Comparison of ENCODE assay signal across 8 cellular contexts in the genomic region with DNA sequence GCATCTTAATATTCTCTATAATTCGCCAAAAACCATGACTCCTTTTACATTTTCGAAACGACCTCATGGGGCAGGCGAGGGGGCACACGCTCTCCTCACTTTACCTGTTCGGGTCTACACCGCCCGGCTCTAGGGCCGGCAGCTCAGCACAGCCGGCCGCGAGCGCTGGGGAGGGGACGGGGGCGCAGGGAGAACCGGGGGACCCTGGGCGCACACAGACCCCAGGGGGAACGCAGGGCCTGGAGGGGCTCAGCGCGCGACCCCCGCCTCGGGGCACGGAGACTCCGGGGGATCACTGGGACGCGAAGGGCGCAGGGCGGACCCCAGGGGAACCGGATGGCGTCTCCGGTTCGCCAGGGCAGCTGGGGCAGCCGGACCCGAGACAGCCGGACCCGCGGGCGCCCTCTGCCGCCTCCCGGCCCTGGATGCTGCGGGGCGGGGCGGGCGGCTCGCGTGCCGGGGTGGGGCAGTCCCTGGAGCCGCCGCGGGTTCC. TPM values are rescaled to one million over a fixed set of nuclear protein-coding genes. Genes with fewer than 3 reads are reported as not detected.
A peak's percentile ranks its signal among the peaks of the same experiment; 100 is the strongest.
DNase-seq lines count a peak whose midpoint lies in the region; ATAC-seq, FAIRE-seq and TF ChIP-seq lines count a peak whose summit lies in the region.

A gene (plus strand): TSS at position 482 of the 493 bp plus-strand sequence. CDS start 22,189 bp downstream, outside the sequence.

- CTCF ChIA-PET in endothelial cell of umbilical vein (lab: Charles Lee): interaction anchor here (0.7 to 2.3 kb wide), 22 partner anchors 9 to 133 kb away, joined by 3 to 17 read pairs (median 4); a partner anchor contains a TSS

- peak within 1 kb of the TSS; percentile 71 for H3K4me3 Mint-ChIP-seq in GM23338

- intact Hi-C loops in endothelial cell of umbilical vein (cut with micrococcal nuclease) (loop anchor here (5.0 kb wide), 1 partner anchor 134 kb away; no protein-coding TSS in a partner anchor), transverse colon (cut with DNase I; ENCODE audit: low total_unique reads) (no loop called here)

- peak within 1 kb of the TSS; percentile 91 for H2AFZ ChIP-seq in GM23338
- H2AFZ ChIP-seq in endothelial cell of umbilical vein (ENCODE audit: low read depth, low read length): peak within 1 kb of the TSS; percentile 83

- H3K36me3 Mint-ChIP-seq in GM23338 (ENCODE audit: low read depth): no peaks in the 10 kb centered on the region

- no TSS peak for BruUV-seq in endothelial cell of umbilical vein (replicated peaks; lab: Mats Ljungman, UMichigan)

- in situ Hi-C loops in transverse colon (cut with MboI; ENCODE audit: low pct_ligation_motif_present in 1 of 4, low pct_unique_long_range_greater_than_20kb in 1 of 4, low sequenced_read_pairs in 3 of 4): no loop called here

- H3K9me1 ChIP-seq in endothelial cell of umbilical vein (replicated peaks; ENCODE audit: control insufficient read depth, extremely low read depth, insufficient read depth, low read length): no peaks in the 10 kb centered on the region

- peak; percentile 67 for DNase-seq in NCI-H1436 (lab: John Stamatoyannopoulos, UW)
- DNase-seq in NCI-H1436 treated with DMSO at 0.1 percent for 48 hours (lab: John Stamatoyannopoulos, UW): no peak
- peak; percentile 80 for DNase-seq in GM23338 (ENCODE audit: low spot score)
- peak; percentile 88 for DNase-seq in LoVo (ENCODE audit: low spot score)
- peak; percentile 71 for DNase-seq in WERI-Rb-1
- DNase-seq in endothelial cell of umbilical vein (ENCODE audit: low read depth, low spot score): peak; percentile 52
- peak; percentile 18 for DNase-seq in midbrain (lab: John Stamatoyannopoulos, UW)
- peak; percentile 72 for DNase-seq in transverse colon

- TF ChIP-seq CTCF in GM23338 (conservative IDR thresholded peaks at IDR 0.05; ENCODE audit: low read depth in 2 of 2) (peak; percentile 19 to 65; a peak in 3 of 4 replicates), WERI-Rb-1 (IDR thresholded peaks at IDR 0.05; ENCODE audit: low read depth, low read length) (peak; percentile 71), endothelial cell of umbilical vein (IDR thresholded peaks at IDR 0.05; ENCODE audit: extremely low read depth in 1 of 2, insufficient read depth in 1 of 2, low read depth in 1 of 2, low read length in 2 of 2) (peak; percentile 41 to 59), transverse colon (IDR thresholded peaks at IDR 0.05) (peak in 4 of 5 experiments; percentile 35 to 52 (median 38))

- H3K4me2 ChIP-seq in GM23338 (peak within 1 kb of the TSS; percentile 95), endothelial cell of umbilical vein (ENCODE audit: insufficient read depth, low read length) (peak within 1 kb of the TSS; percentile 53)

- POLR2A ChIA-PET in endothelial cell of umbilical vein (lab: Charles Lee): no interaction called here

- FAIRE-seq in endothelial cell of umbilical vein (lab: Jason Lieb, UNC): peak; percentile 52

- H3K4me1 Mint-ChIP-seq in GM23338: peaks cover 10% of the 10 kb centered on the region

- H3K9me3 ChIP-seq in WERI-Rb-1 (ENCODE audit: severe bottlenecking) (peaks cover 4% of the 10 kb centered on the region), endothelial cell of umbilical vein (replicated peaks; ENCODE audit: control insufficient read depth, insufficient read depth, low read length) (no peaks in the 10 kb centered on the region), transverse colon (no peaks in the 10 kb centered on the region)

- peak; percentile 65 for ATAC-seq in GM23338

- peak within 1 kb of the TSS; percentile 75 for H3K4me3 ChIP-seq in GM23338
- H3K4me3 ChIP-seq in WERI-Rb-1 (ENCODE audit: low read depth, low read length): peak within 1 kb of the TSS; percentile 57
- peak within 1 kb of the TSS; percentile 52 to 57 (median 57) for H3K4me3 ChIP-seq in endothelial cell of umbilical vein (replicated peaks in 1 of 3; ENCODE audit: insufficient read depth in 1 of 3, low read depth in 1 of 3, low read length in 3 of 3)
- peak within 1 kb of the TSS; percentile 7 to 57 (median 41) for H3K4me3 ChIP-seq in transverse colon

- H3K27ac Mint-ChIP-seq in GM23338: no peak within 1 kb of the TSS

- dilution Hi-C loops in endothelial cell of umbilical vein (cut with MboI; ENCODE audit: extremely low pct_ligation_motif_present, low sequenced_read_pairs): no loop called here

- peaks cover 7% of the 10 kb centered on the region; the same call in 1 of the 2 replicates for H3F3A ChIP-seq in GM23338 (replicated peaks; ENCODE audit: low read depth)

- H3K4me1 ChIP-seq in GM23338 (ENCODE audit: insufficient read depth) (no peaks in the 10 kb centered on the region), endothelial cell of umbilical vein (ENCODE audit: control insufficient read depth, extremely low read depth, insufficient read depth, low read length) (peaks cover 8% of the 10 kb centered on the region), transverse colon (peaks cover 8 to 24% (median 20%) of the 10 kb centered on the region in 4 donors)

- H4K20me1 ChIP-seq in GM23338 (replicated peaks; ENCODE audit: insufficient read depth) (peaks cover 5% of the 10 kb centered on the region; the same call in 1 of the 2 replicates), endothelial cell of umbilical vein (replicated peaks; ENCODE audit: control insufficient read depth, extremely low read depth, insufficient read depth, low read length) (no peaks in the 10 kb centered on the region)

- peaks cover 54% of the 10 kb centered on the region for H3K27me3 Mint-ChIP-seq in GM23338 (ENCODE audit: insufficient read depth, low read depth, poor library complexity)

- H3K36me3 ChIP-seq in GM23338 (ENCODE audit: insufficient read depth) (no peaks in the 10 kb centered on the region), WERI-Rb-1 (no peaks in the 10 kb centered on the region; the same call in 1 of the 2 replicates), endothelial cell of umbilical vein (ENCODE audit: control insufficient read depth in 2 of 2, extremely low read depth in 1 of 2, insufficient read depth in 2 of 2, low read length in 2 of 2) (peaks cover 0 to 2% of the 10 kb centered on the region in 2 experiments), transverse colon (no peaks in the 10 kb centered on the region)

- peaks cover 4% of the 10 kb centered on the region; the same call in 1 of the 3 replicates for H3K9me3 Mint-ChIP-seq in GM23338

- H3K9ac ChIP-seq in endothelial cell of umbilical vein (replicated peaks; ENCODE audit: extremely low read depth, insufficient read depth, low read length): peak within 1 kb of the TSS; percentile 75

- 4% methylated on average over 14 of the region's 51 CpGs; no CpG with 5 or more reads in 1 of the 2 donors for WGBS in transverse colon (ENCODE audit: low coverage in 1 of 2), 2 donors

- no peaks in the 10 kb centered on the region for H3K79me2 ChIP-seq in GM23338 (replicated peaks; ENCODE audit: insufficient read depth)
- H3K79me2 ChIP-seq in endothelial cell of umbilical vein (ENCODE audit: control insufficient read depth, insufficient read depth, low read length): peaks cover 9% of the 10 kb centered on the region

- H3K9me2 ChIP-seq in GM23338 (ENCODE audit: insufficient read depth): no peaks in the 10 kb centered on the region

- no peak for TF ChIP-seq EP300 in transverse colon (IDR thresholded peaks at IDR 0.05; ENCODE audit: low read depth)

- peaks cover 61% of the 10 kb centered on the region for H3K27me3 ChIP-seq in GM23338 (ENCODE audit: insufficient read depth)
- H3K27me3 ChIP-seq in WERI-Rb-1 (ENCODE audit: insufficient read depth, low read depth, severe bottlenecking): peaks cover 51% of the 10 kb centered on the region
- H3K27me3 ChIP-seq in endothelial cell of umbilical vein (ENCODE audit: control insufficient read depth in 2 of 2, insufficient read depth in 2 of 2, low read length in 2 of 2): peaks cover 2 to 8% of the 10 kb centered on the region in 2 experiments
- peaks cover 61% of the 10 kb centered on the region for H3K27me3 ChIP-seq in transverse colon

- H3K27ac ChIP-seq in GM23338 (ENCODE audit: low read depth) (no peak within 1 kb of the TSS), WERI-Rb-1 (no peak within 1 kb of the TSS), endothelial cell of umbilical vein (ENCODE audit: insufficient read depth, low read depth, low read length) (peak within 1 kb of the TSS; percentile 32), transverse colon (peak within 1 kb of the TSS in 3 of 4 donors; percentile 29 to 41 (median 39))

- TF ChIP-seq POLR2A in endothelial cell of umbilical vein (IDR thresholded peaks at IDR 0.05; ENCODE audit: low read depth, low read length): no peak
- no peak for TF ChIP-seq POLR2A in transverse colon (IDR thresholded peaks at IDR 0.05)

TF ChIP-seq in GM23338, 12 proteins besides CTCF, POLR2A, EP300 and RAD21:
- TF ChIP-seq ZNF331 (CRISPR knock-in tag; IDR thresholded peaks at IDR 0.05; ENCODE audit: low read depth): no peak
- TF ChIP-seq POLR2AphosphoS5 (IDR thresholded peaks at IDR 0.05; ENCODE audit: low read depth): no peak
- TF ChIP-seq EZH2 (IDR thresholded peaks at IDR 0.05; ENCODE audit: low read depth, unreplicated experiment): peak; percentile 79
- no peak for TF ChIP-seq CREB1 (CRISPR knock-in tag; IDR thresholded peaks at IDR 0.05; ENCODE audit: low read depth)

TF ChIP-seq in endothelial cell of umbilical vein, 7 proteins besides CTCF, POLR2A, EP300 and RAD21:
- TF ChIP-seq JUN (IDR thresholded peaks at IDR 0.05; ENCODE audit: borderline replicate concordance, insufficient read depth, insufficient read length, low read depth) (no peak), POLR2AphosphoS5 (IDR thresholded peaks at IDR 0.05; ENCODE audit: insufficient read depth, low read depth, low read length) (no peak)

RNA-seq across cellular contexts. Expression of the gene that starts here (rescaled TPM):
- 0.97 and 1.8 TPM in 2 replicates for total RNA-seq in GM23338 (2014; rRNA removed; shearing (Covaris generic))
- polyA plus RNA-seq in GM23338 (2016; fragmentation: Nextera tagmentation; extraction: Ambion mirVana) (0.27 and 0.61 TPM in 2 replicates), endothelial cell of umbilical vein (7.1 and 7.3 TPM in 2 replicates)
- total RNA-seq in endothelial cell of umbilical vein (3.1 and 5.1 TPM in 2 replicates), transverse colon (1 to 10 TPM; 1.3 to 8.8 (median 1.5) TPM)
- 4.2 and 6.1 TPM in 2 replicates for polyA plus RNA-seq in endothelial cell of umbilical vein (2011; cell fraction: cytosol; rRNA removed)
- 31.8 and 34.4 TPM in 2 replicates for polyA plus RNA-seq in endothelial cell of umbilical vein (2011; cell fraction: nucleus; rRNA removed)
- polyA plus RNA-seq in endothelial cell of umbilical vein (2012): 4.8 and 5.4 TPM in 2 replicates
- polyA minus RNA-seq in endothelial cell of umbilical vein: 5.6 and 7.4 TPM in 2 replicates
- polyA minus RNA-seq in endothelial cell of umbilical vein (2011; cell fraction: cytosol; rRNA and poly(A)+ RNA removed): 7.0 TPM
- 10.2 and 12.1 TPM in 2 replicates for polyA minus RNA-seq in endothelial cell of umbilical vein (2011; cell fraction: nucleus; rRNA and poly(A)+ RNA removed)

Comparison
In these comparisons a context has a peak if more than half of its experiments do, and no peak if none do; other contexts are left out.
1. H3K27ac ChIP-seq: peak in endothelial cell of umbilical vein (single experiment) and transverse colon (3 of 4); none in GM23338 (single experiment) and WERI-Rb-1 (single experiment).
2. Peak in every context shown above with its lines, with median percentiles within 50 percentile points of each other: H3K4me3 ChIP-seq and CTCF ChIP-seq.